Comparison of ENCODE assay signal across 9 cellular contexts in the genomic region with DNA sequence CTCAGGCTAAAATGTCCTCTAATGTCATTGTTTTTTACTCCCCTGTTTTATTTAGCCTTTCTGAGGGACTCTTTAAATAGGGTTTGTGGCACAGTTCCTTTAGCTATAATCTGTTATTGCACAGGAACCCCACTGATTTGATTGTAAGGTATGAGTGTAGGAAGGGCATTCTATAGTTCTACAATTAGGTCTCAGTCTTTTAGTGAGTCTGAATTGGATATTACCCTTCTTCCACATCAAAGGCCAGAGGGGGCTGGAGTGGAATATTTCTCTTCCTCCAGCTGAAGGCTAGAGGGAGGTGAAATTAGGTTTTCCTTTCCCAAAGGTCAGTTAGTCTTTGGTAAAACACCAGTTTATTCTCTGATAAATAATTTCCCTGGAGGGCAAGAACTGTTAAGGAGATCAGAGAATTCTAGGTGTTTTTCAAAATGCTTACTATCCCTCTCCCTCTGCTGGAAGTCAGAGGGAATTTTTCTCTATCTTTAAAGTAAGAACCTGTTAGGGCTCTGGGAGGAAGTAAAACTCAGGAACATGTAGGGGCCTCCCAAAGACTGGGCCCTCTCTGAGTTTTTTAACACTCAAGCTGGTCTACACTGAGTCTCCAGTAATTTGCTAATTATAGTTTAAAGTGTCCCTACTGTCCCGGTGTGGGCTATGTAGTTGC.
DNase-seq lines count a peak whose midpoint lies in the region; ATAC-seq and TF ChIP-seq lines count a peak whose summit lies in the region.
"Had no signal": no experiment of that assay in that cellular context is flagged by ENCODE, and none has a peak within 500 bp of the region (broad histone marks: within the 10 kb centered on the region; RNA-seq: fewer than 3 reads in every experiment).

No MANE protein-coding gene starts in this region.

- no peaks in the 10 kb centered on the region for H3K36me3 ChIP-seq in tibial artery

- H3K27me3 ChIP-seq in tibial artery, result no peaks in the 10 kb centered on the region

- DNase-seq in NCI-H1694 treated with DMSO at 0.1 percent for 48 hours (lab: John Stamatoyannopoulos, UW) (peak; percentile 10), NCI-H1694 (lab: John Stamatoyannopoulos, UW) (no peak), OCI-M1 (lab: John Stamatoyannopoulos, UW) (peak; percentile 65), fibroblast of pulmonary artery (ENCODE audit: low read depth) (peak; percentile 42), tibial artery (no peak)
- no peak for DNase-seq in stimulated activated CD4-positive, alpha-beta T cell treated with anti-CD3 and anti-CD28 coated beads, Interleukin-12 subunit alpha, Interleukin-12 subunit beta, amount 100 ng/mL, for 4 hours

- intact Hi-C loops in tibial artery (cut with DNase I; ENCODE audit: low total_unique reads), result no loop called here

- ATAC-seq in HG02870 (IDR thresholded peaks at IDR 0.05; ENCODE audit: unreplicated experiment) (no peak), HG02642 (IDR thresholded peaks at IDR 0.05; ENCODE audit: poor library complexity, unreplicated experiment) (no peak)
- ATAC-seq: activated CD4-positive, CD25-positive, alpha-beta regulatory T cell treated with anti-CD3 and anti-CD28 coated beads, Interleukin-2, amount 50 U/mL, for 24 hours had no signal

- H3K4me3 ChIP-seq in fibroblast of pulmonary artery (replicated peaks; ENCODE audit: low read depth, low read length) (no peak overlapping the region), tibial artery (no peak overlapping the region)

- peaks cover 0 to 5% (median 0%) of the 10 kb centered on the region in 3 donors for H3K9me3 ChIP-seq in tibial artery

- H3K27ac ChIP-seq in tibial artery, result no peak overlapping the region

- peak; percentile 66 for TF ChIP-seq CTCF in fibroblast of pulmonary artery (IDR thresholded peaks at IDR 0.05; ENCODE audit: low read length, missing control alignments)
- TF ChIP-seq CTCF in tibial artery (IDR thresholded peaks at IDR 0.05), result peak; percentile 18 to 24

- H3K4me1 ChIP-seq in tibial artery, result no peaks in the 10 kb centered on the region

Comparison
In these comparisons a context has a peak if more than half of its experiments do, and no peak if none do; other contexts are left out.
1. DNase-seq: peak in NCI-H1694 treated with DMSO at 0.1 percent for 48 hours (single experiment), OCI-M1 (single experiment) and fibroblast of pulmonary artery (single experiment); none in NCI-H1694 (single experiment), tibial artery (0 of 2) and stimulated activated CD4-positive, alpha-beta T cell treated with anti-CD3 and anti-CD28 coated beads, Interleukin-12 subunit alpha, Interleukin-12 subunit beta, amount 100 ng/mL, for 4 hours (single experiment).